Comparison of ENCODE assay signal across 8 cellular contexts in the genomic region with DNA sequence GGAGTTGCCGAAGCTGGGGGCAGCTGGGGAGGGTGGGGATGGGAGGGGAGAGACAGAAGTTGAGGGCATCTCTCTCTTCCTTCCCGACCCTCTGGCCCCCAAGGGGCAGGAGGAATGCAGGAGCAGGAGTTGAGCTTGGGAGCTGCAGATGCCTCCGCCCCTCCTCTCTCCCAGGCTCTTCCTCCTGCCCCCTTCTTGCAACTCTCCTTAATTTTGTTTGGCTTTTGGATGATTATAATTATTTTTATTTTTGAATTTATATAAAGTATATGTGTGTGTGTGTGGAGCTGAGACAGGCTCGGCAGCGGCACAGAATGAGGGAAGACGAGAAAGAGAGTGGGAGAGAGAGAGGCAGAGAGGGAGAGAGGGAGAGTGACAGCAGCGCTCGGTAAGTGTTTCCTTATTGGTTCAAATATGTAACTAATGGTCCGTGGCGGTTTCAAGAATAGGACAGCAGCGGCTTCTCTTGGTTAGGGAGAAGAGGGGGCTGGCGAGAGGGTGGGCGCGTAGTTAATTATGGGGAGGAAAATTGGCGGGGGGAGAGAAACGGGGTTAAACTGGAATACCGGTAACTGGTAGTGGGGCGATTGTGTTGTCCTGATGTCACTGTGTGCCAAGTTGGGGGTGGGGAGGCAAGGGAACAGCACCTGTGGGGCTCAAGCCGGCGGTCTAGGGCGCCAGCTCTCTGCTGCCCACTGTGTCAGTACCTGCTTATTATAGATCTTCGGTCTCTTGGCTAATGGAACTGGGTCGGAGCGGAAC. TPM values are rescaled to one million over a fixed set of nuclear protein-coding genes. Genes with fewer than 3 reads are reported as not detected.
DNase-seq lines count a peak whose midpoint lies in the region; ATAC-seq and TF ChIP-seq lines count a peak whose summit lies in the region.

No MANE protein-coding gene starts in this region.

- peak overlapping the region; percentile 4 for H3K9ac ChIP-seq in muscle layer of colon (ENCODE audit: low read length)

- no peaks in the 10 kb centered on the region for H3K9me3 ChIP-seq in muscle layer of colon (ENCODE audit: low read length)

- H3K36me3 ChIP-seq in muscle layer of colon (ENCODE audit: insufficient read depth, low read length): no peaks in the 10 kb centered on the region

- H3K4me3 ChIP-seq in AG04449 (ENCODE audit: low read depth, low read length) (peak overlapping the region; percentile 88), muscle layer of colon (ENCODE audit: low read depth in 1 of 2, low read length in 2 of 2) (peak overlapping the region; percentile 69 to 82)

- DNase-seq in AG04449 (ENCODE audit: low read depth, low spot score) (no peak), NCI-H748 (lab: John Stamatoyannopoulos, UW; ENCODE audit: unreplicated experiment) (peak; percentile 93), chondrocyte (ENCODE audit: low spot score) (no peak), T1000 (lab: John Stamatoyannopoulos, UW) (no peak)
- DNase-seq in stimulated activated CD4-positive, alpha-beta T cell treated with anti-CD3 and anti-CD28 coated beads, Interleukin-4, amount 100 ng/mL, for 4 hours: no peak

- H3K9me3 Mint-ChIP-seq in chondrocyte (ENCODE audit: low read depth): no peaks in the 10 kb centered on the region

- peaks cover 79% of the 10 kb centered on the region for H3K27me3 Mint-ChIP-seq in chondrocyte (ENCODE audit: low read depth)

- POLR2A ChIA-PET in AG04449 (lab: Yijun Ruan, JAX): interaction anchor here (0.5 to 2.8 kb wide), 21 partner anchors 9 to 455 kb away, joined by 3 to 53 read pairs (median 4); a partner anchor contains a TSS

- ATAC-seq in GM18517 (IDR thresholded peaks at IDR 0.05; ENCODE audit: unreplicated experiment): peak; percentile 29
- peak; percentile 25 for ATAC-seq in HG03095 (IDR thresholded peaks at IDR 0.05; ENCODE audit: unreplicated experiment)

- no peak for TF ChIP-seq CTCF in AG04449 (IDR thresholded peaks at IDR 0.05; ENCODE audit: insufficient read depth, low read length, missing control alignments)
- peak; percentile 22 for TF ChIP-seq CTCF in chondrocyte (IDR thresholded peaks at IDR 0.05)

- peaks cover 13% of the 10 kb centered on the region for H3K4me1 ChIP-seq in muscle layer of colon (ENCODE audit: insufficient read depth, low read length)

- H3K4me1 Mint-ChIP-seq in chondrocyte (ENCODE audit: low read depth): peaks cover 17% of the 10 kb centered on the region

- H3K36me3 Mint-ChIP-seq in chondrocyte (ENCODE audit: low read depth): no peaks in the 10 kb centered on the region

- peaks cover 32 to 91% of the 10 kb centered on the region in 2 donors for H3K27me3 ChIP-seq in muscle layer of colon (ENCODE audit: control insufficient read depth in 1 of 2, insufficient read depth in 2 of 2, low read length in 2 of 2)

- CTCF ChIA-PET in AG04449 (lab: Yijun Ruan, JAX): interaction anchor here (0.6 to 21.3 kb wide), 21 partner anchors 9 to 353 kb away, joined by 3 to 385 read pairs (median 5); a partner anchor contains a TSS

- no peak overlapping the region for H3K27ac Mint-ChIP-seq in chondrocyte (ENCODE audit: unreplicated experiment)

- peak overlapping the region; percentile 51 for H3K27ac ChIP-seq in muscle layer of colon (ENCODE audit: low read depth, low read length)

- H3K4me3 Mint-ChIP-seq in chondrocyte (ENCODE audit: unreplicated experiment): peak overlapping the region; percentile 74

RNA-seq across cellular contexts. Expression of a gene that starts 8.4 kb away (rescaled TPM):
- total RNA-seq in chondrocyte: not detected in 3 replicates

RNA-seq across cellular contexts. Expression of a gene that starts 11.0 kb away (rescaled TPM):
- not detected in 3 replicates for total RNA-seq in chondrocyte

RNA-seq across cellular contexts. Expression of a gene that starts 15.6 kb away (rescaled TPM):
- total RNA-seq in chondrocyte: not detected in 3 replicates

RNA-seq across cellular contexts. Expression of a gene that starts 17.2 kb away (rescaled TPM):
- not detected in 3 replicates for total RNA-seq in chondrocyte

RNA-seq across cellular contexts. Expression of a gene that starts 32.3 kb away (rescaled TPM):
- total RNA-seq in chondrocyte: not detected in 3 replicates
